ENCODE assay signal across 12 cellular contexts in genomic region chr12:49298160-49298559, GRCh38. TPM values are rescaled to one million over a fixed set of nuclear protein-coding genes. Genes with fewer than 3 reads are reported as not detected.
DNase-seq lines count a peak whose midpoint lies in the region; ATAC-seq and TF ChIP-seq lines count a peak whose summit lies in the region.
"Had no signal": no experiment of that assay in that cellular context is flagged by ENCODE, and none has a peak within 500 bp of the region (broad histone marks: within the 10 kb centered on the region; RNA-seq: fewer than 3 reads in every experiment).

No MANE protein-coding gene starts in this region.

- H3K27ac ChIP-seq in OCI-LY7 (ENCODE audit: low read depth, low read length, poor library complexity, severe bottlenecking) (no peak overlapping the region), transverse colon (no peak overlapping the region)

- POLR2A ChIA-PET in OCI-LY7 (lab: Charles Lee) = no interaction called here

- in situ Hi-C loops in transverse colon (cut with MboI; ENCODE audit: low pct_ligation_motif_present in 1 of 4, low pct_unique_long_range_greater_than_20kb in 1 of 4, low sequenced_read_pairs in 3 of 4) = no loop called here

- no peak overlapping the region for H3K4me3 ChIP-seq in OCI-LY7 (ENCODE audit: low read depth, low read length, poor library complexity, severe bottlenecking)
- H3K4me3 ChIP-seq in transverse colon = no peak overlapping the region

- CTCF ChIA-PET in OCI-LY7 (lab: Charles Lee; ENCODE audit: unreplicated experiment) = no interaction called here

- no peak overlapping the region for H2AFZ ChIP-seq in OCI-LY7 (ENCODE audit: low read length)

- H3K9me3 ChIP-seq in OCI-LY7 (ENCODE audit: low read length) (no peaks in the 10 kb centered on the region), transverse colon (no peaks in the 10 kb centered on the region)

- ATAC-seq in GM21576 (IDR thresholded peaks at IDR 0.05; ENCODE audit: unreplicated experiment) = no peak

- H3K27me3 ChIP-seq in transverse colon = peaks cover 90% of the 10 kb centered on the region

- peaks cover 27% of the 10 kb centered on the region for H3K27me3 Mint-ChIP-seq in activated naive CD8-positive, alpha-beta T cell
- H3K27me3 Mint-ChIP-seq in activated naive CD8-positive, alpha-beta T cell treated with anti-CD3 and anti-CD28 coated beads for 36 hours = peaks cover 77% of the 10 kb centered on the region

- peak overlapping the region; percentile 20 for H3K4me3 Mint-ChIP-seq in activated naive CD8-positive, alpha-beta T cell
- H3K4me3 Mint-ChIP-seq in activated naive CD8-positive, alpha-beta T cell treated with anti-CD3 and anti-CD28 coated beads for 36 hours = no peak overlapping the region

- no peak overlapping the region for H3K4me2 ChIP-seq in OCI-LY7 (ENCODE audit: low read length)

- TF ChIP-seq POLR2A in transverse colon (IDR thresholded peaks at IDR 0.05) = no peak

- TF ChIP-seq CTCF in OCI-LY7 (conservative IDR thresholded peaks at IDR 0.05; ENCODE audit: low read length) (peak; percentile 33; the same call in 1 of the 2 replicates), transverse colon (IDR thresholded peaks at IDR 0.05) (peak in 2 of 5 experiments; percentile 12 to 14)

- H3K9me2 ChIP-seq in OCI-LY7 (ENCODE audit: insufficient read depth, low read length) = no peaks in the 10 kb centered on the region

- 33% methylated on average over 6 of the region's 6 CpGs; no CpG with 5 or more reads in 1 of the 2 donors for WGBS in transverse colon (ENCODE audit: low coverage in 1 of 2), 2 donors

- no peak for DNase-seq in activated naive CD8-positive, alpha-beta T cell treated with anti-CD3 and anti-CD28 coated beads for 36 hours
- DNase-seq in OCI-LY7 (ENCODE audit: low spot score) (no peak), dermis blood vessel endothelial cell (peak; percentile 26), transverse colon (peak; percentile 18), NCI-H1105 treated with DMSO at 0.1 percent for 48 hours (lab: John Stamatoyannopoulos, UW) (no peak), foreskin melanocyte (no peak)
- DNase-seq: C1 segment of cervical spinal cord, midbrain had no signal

- no peaks in the 10 kb centered on the region for H3K79me2 ChIP-seq in OCI-LY7 (ENCODE audit: insufficient read depth, low read depth, low read length)

- H3K36me3 ChIP-seq in OCI-LY7 (ENCODE audit: insufficient read depth, low read length) (no peaks in the 10 kb centered on the region), transverse colon (no peaks in the 10 kb centered on the region)

- intact Hi-C loops in OCI-LY7 (cut with micrococcal nuclease; ENCODE audit: unreplicated experiment) (no loop called here), transverse colon (cut with DNase I; ENCODE audit: low total_unique reads) (no loop called here)

- H3K27ac Mint-ChIP-seq in activated naive CD8-positive, alpha-beta T cell = no peak overlapping the region
- no peak overlapping the region for H3K27ac Mint-ChIP-seq in activated naive CD8-positive, alpha-beta T cell treated with anti-CD3 and anti-CD28 coated beads for 36 hours

- no peak for TF ChIP-seq EP300 in transverse colon (IDR thresholded peaks at IDR 0.05; ENCODE audit: low read depth)

- H3K9me3 Mint-ChIP-seq in activated naive CD8-positive, alpha-beta T cell (ENCODE audit: low read depth) = no peaks in the 10 kb centered on the region
- no peaks in the 10 kb centered on the region for H3K9me3 Mint-ChIP-seq in activated naive CD8-positive, alpha-beta T cell treated with anti-CD3 and anti-CD28 coated beads for 36 hours

- no TSS peak for BruUV-seq in OCI-LY7 (replicated peaks; lab: Mats Ljungman, UMichigan)

- H3K4me1 ChIP-seq in OCI-LY7 (ENCODE audit: insufficient read depth, low read length, poor library complexity, severe bottlenecking) (peaks cover 8% of the 10 kb centered on the region), transverse colon (peaks cover 12 to 29% (median 24%) of the 10 kb centered on the region in 4 donors)

- no peaks in the 10 kb centered on the region for H4K20me1 ChIP-seq in OCI-LY7 (ENCODE audit: insufficient read depth, low read length)

- H3K4me1 Mint-ChIP-seq in activated naive CD8-positive, alpha-beta T cell (ENCODE audit: low read depth) = peaks cover 7% of the 10 kb centered on the region
- H3K4me1 Mint-ChIP-seq in activated naive CD8-positive, alpha-beta T cell treated with anti-CD3 and anti-CD28 coated beads for 36 hours = peaks cover 11% of the 10 kb centered on the region

- H3K36me3 Mint-ChIP-seq in activated naive CD8-positive, alpha-beta T cell = no peaks in the 10 kb centered on the region
- H3K36me3 Mint-ChIP-seq in activated naive CD8-positive, alpha-beta T cell treated with anti-CD3 and anti-CD28 coated beads for 36 hours = no peaks in the 10 kb centered on the region

RNA-seq across cellular contexts. Expression of gene PRPH, which starts 3.2 kb away (rescaled TPM):
- not detected for total RNA-seq in activated naive CD8-positive, alpha-beta T cell treated with anti-CD3 and anti-CD28 coated beads for 36 hours
- total RNA-seq in OCI-LY7 (2014; rRNA removed; shearing (Covaris generic)) = not detected in 2 replicates
- not detected in 2 replicates for total RNA-seq in OCI-LY7 (2022)
- total RNA-seq in dermis blood vessel endothelial cell = not detected in 2 replicates
- total RNA-seq in transverse colon = 10 to 100 TPM in 2 of 4 donors, 1 to 10 TPM in 2; 7.9 to 18.7 (median 10.5) TPM
- total RNA-seq: fibroblast of villous mesenchyme had no signal

RNA-seq across cellular contexts. Expression of gene TROAP, which starts 24.9 kb away (rescaled TPM):
- total RNA-seq in activated naive CD8-positive, alpha-beta T cell treated with anti-CD3 and anti-CD28 coated beads for 36 hours = 10 to 100 TPM; 56.6 to 59.7 TPM
- 116 and 150 TPM in 2 replicates for total RNA-seq in OCI-LY7 (2014; rRNA removed; shearing (Covaris generic))
- 141 and 176 TPM in 2 replicates for total RNA-seq in OCI-LY7 (2022)
- total RNA-seq in dermis blood vessel endothelial cell = 4.3 and 14.6 TPM in 2 replicates
- 100 to 1,000 TPM in 1 of 4 donors, 1 to 10 TPM in 3; 1.1 to 100 (median 2.7) TPM for total RNA-seq in transverse colon

RNA-seq across cellular contexts. Expression of gene TUBA1C, which starts 33.3 kb away (rescaled TPM):
- 100 to 1,000 TPM; 315 to 343 TPM for total RNA-seq in activated naive CD8-positive, alpha-beta T cell treated with anti-CD3 and anti-CD28 coated beads for 36 hours
- 256 and 291 TPM in 2 replicates for total RNA-seq in OCI-LY7 (2014; rRNA removed; shearing (Covaris generic))
- total RNA-seq in OCI-LY7 (2022) (254 and 276 TPM in 2 replicates), dermis blood vessel endothelial cell (221 and 355 TPM in 2 replicates), transverse colon (100 to 1,000 TPM; 207 to 331 (median 263) TPM)

RNA-seq across cellular contexts. Expression of gene C1QL4, which starts 38.8 kb away (rescaled TPM):
- total RNA-seq in activated naive CD8-positive, alpha-beta T cell treated with anti-CD3 and anti-CD28 coated beads for 36 hours = not detected
- total RNA-seq in OCI-LY7 (2014; rRNA removed; shearing (Covaris generic)) = 0.19 and 0.21 TPM in 2 replicates
- total RNA-seq in OCI-LY7 (2022) (0.17 TPM in 1 of 2 replicates, not detected in the other), dermis blood vessel endothelial cell (under 0.01 TPM in 1 of 2 replicates, not detected in the other), transverse colon (not detected)
- total RNA-seq: aorta, fibroblast of villous mesenchyme had no signal

RNA-seq across cellular contexts. Expression of gene DNAJC22, which starts 48.5 kb away (rescaled TPM):
- not detected for total RNA-seq in activated naive CD8-positive, alpha-beta T cell treated with anti-CD3 and anti-CD28 coated beads for 36 hours
- 0.16 TPM in 1 of 2 replicates, not detected in the other for total RNA-seq in OCI-LY7 (2014; rRNA removed; shearing (Covaris generic))
- total RNA-seq in OCI-LY7 (2022) (0.76 and 1.1 TPM in 2 replicates), dermis blood vessel endothelial cell (0.85 and 1.1 TPM in 2 replicates), transverse colon (10 to 100 TPM; 25.4 to 43.8 (median 39.2) TPM)

Comparison
In these comparisons a context has a peak if more than half of its experiments do, and no peak if none do; other contexts are left out.
1. DNase-seq: peak in dermis blood vessel endothelial cell (single experiment) and transverse colon (single experiment); none in activated naive CD8-positive, alpha-beta T cell treated with anti-CD3 and anti-CD28 coated beads for 36 hours (single experiment), OCI-LY7 (single experiment), NCI-H1105 treated with DMSO at 0.1 percent for 48 hours (single experiment) and foreskin melanocyte (single experiment).